2 cellular contexts compared by ENCODE assay signal in the genomic region with DNA sequence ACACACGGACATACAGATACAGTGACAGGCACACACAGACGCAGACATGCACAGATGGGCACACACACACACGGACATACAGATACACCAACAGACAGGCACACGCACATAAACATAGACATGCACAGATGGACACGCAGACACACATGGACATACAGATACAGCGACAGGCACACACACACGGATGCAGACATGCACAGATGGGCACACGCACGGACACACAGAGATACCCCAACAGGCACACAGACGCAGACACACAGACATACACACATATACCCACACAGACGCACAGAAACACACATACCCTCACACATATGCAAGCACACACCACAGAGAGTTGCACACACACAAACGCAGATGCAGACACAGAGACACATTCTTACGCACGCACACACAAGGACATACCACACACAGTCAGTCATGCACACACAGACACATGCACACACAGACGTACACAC.
A peak's percentile ranks its signal among the peaks of the same experiment; 100 is the strongest.
TF ChIP-seq lines count a peak whose summit lies in the region.

No MANE protein-coding gene starts in this region.

TF ChIP-seq in HepG2, 621 proteins besides CTCF, POLR2A, EP300 and RAD21:
- TF ChIP-seq ZNF556 (CRISPR knock-in tag; IDR thresholded peaks at IDR 0.05; ENCODE audit: borderline replicate concordance), result no peak
- TF ChIP-seq, protein P1, sequence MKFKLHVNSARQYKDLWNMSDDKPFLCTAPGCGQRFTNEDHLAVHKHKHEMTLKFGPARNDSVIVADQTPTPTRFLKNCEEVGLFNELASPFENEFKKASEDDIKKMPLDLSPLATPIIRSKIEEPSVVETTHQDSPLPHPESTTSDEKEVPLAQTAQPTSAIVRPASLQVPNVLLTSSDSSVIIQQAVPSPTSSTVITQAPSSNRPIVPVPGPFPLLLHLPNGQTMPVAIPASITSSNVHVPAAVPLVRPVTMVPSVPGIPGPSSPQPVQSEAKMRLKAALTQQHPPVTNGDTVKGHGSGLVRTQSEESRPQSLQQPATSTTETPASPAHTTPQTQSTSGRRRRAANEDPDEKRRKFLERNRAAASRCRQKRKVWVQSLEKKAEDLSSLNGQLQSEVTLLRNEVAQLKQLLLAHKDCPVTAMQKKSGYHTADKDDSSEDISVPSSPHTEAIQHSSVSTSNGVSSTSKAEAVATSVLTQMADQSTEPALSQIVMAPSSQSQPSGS (CRISPR knock-in tag; IDR thresholded peaks at IDR 0.05), result no peak
- TF ChIP-seq CCAR2 (optimal IDR thresholded peaks at IDR 0.05; ENCODE audit: low read depth, low read length), result peak; percentile 46
- TF ChIP-seq SSRP1 (CRISPR knock-in tag; IDR thresholded peaks at IDR 0.05), result 0 out of 2 replicates have a peak, but pooled peaks have one; percentile 16

TF ChIP-seq in GM12878, 131 proteins besides CTCF, POLR2A, EP300 and RAD21:
- TF ChIP-seq TBL1XR1 (IDR thresholded peaks at IDR 0.05; ENCODE audit: low read depth, low read length), result no peak
- no peak for TF ChIP-seq CHD1 (IDR thresholded peaks at IDR 0.05; ENCODE audit: low read depth, low read length)
